11 cellular contexts compared by ENCODE assay signal in the genomic region with DNA sequence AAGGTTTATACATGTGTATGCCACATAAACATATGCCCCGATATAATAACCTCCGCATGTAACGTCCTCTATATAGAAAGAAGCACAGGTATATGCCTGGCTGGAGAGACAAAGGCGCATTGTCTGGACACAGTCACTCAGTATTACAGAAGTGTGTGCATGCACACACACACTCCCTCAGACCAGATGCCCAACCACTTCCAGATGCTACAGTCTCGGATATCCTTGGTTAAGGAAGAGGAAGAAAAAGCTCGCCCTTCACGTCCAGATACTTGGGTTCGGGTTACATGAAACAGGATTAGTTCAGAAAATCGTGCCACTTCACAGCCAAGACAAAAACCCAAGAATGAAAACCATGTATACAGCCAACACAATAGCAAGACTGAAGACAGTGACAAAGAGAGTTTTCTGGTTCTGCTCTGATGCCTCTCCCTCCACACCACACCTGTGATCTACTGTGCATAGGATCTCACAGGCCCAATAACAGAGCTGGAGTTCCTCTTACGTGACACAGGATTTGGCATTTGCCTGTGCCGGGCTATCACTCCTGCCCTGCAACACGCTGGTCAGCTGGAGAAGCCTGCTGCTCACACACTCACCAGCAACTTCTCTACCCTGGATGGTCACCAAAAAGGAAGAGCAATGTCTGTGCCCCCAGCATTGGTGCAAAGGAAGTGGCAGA.
DNase-seq lines count a peak whose midpoint lies in the region; ATAC-seq and TF ChIP-seq lines count a peak whose summit lies in the region.
"Had no signal": no experiment of that assay in that cellular context is flagged by ENCODE, and none has a peak within 500 bp of the region (broad histone marks: within the 10 kb centered on the region; RNA-seq: fewer than 3 reads in every experiment).

No MANE protein-coding gene starts in this region.

- H3K4me1 ChIP-seq in adipocyte (ENCODE audit: control insufficient read depth, insufficient read depth, low read length), result peaks cover 70% of the 10 kb centered on the region
- peaks cover 0 to 12% (median 4%) of the 10 kb centered on the region in 4 donors for H3K4me1 ChIP-seq in right lobe of liver

- H3K27me3 Mint-ChIP-seq in HFFc6 (ENCODE audit: insufficient read depth), result no peaks in the 10 kb centered on the region; the same call in 1 of the 2 replicates
- no peaks in the 10 kb centered on the region for H3K27me3 Mint-ChIP-seq in mesothelial cell of epicardium (ENCODE audit: low read depth)
- H3K27me3 Mint-ChIP-seq in stimulated activated memory B cell treated with anti-CD40 and anti-IgM and Interleukin-4, amounts not matched to agents 10 μg/mL and 1 μg/mL and 100 μg/mL, for 72 hours, result no peaks in the 10 kb centered on the region
- no peaks in the 10 kb centered on the region for H3K27me3 Mint-ChIP-seq in chondrocyte (ENCODE audit: low read depth)
- H3K27me3 Mint-ChIP-seq: activated B cell treated with CpG ODN at 0.5 μM for 24 hours had no signal

- H3K9me3 ChIP-seq in adipocyte (ENCODE audit: control insufficient read depth, low read length) (no peaks in the 10 kb centered on the region), right lobe of liver (no peaks in the 10 kb centered on the region)
- H3K9me3 ChIP-seq: mucosa of descending colon had no signal

- H3K4me1 Mint-ChIP-seq in HFFc6 (ENCODE audit: low read depth) (peaks cover 89% of the 10 kb centered on the region), mesothelial cell of epicardium (peaks cover 77% of the 10 kb centered on the region), chondrocyte (ENCODE audit: low read depth) (peaks cover 38% of the 10 kb centered on the region)
- peaks cover 47% of the 10 kb centered on the region for H3K4me1 Mint-ChIP-seq in stimulated activated memory B cell treated with anti-CD40 and anti-IgM and Interleukin-4, amounts not matched to agents 10 μg/mL and 1 μg/mL and 100 μg/mL, for 72 hours

- H3K27ac Mint-ChIP-seq in HFFc6, result peak overlapping the region; percentile 11
- peak overlapping the region; percentile 40 for H3K27ac Mint-ChIP-seq in mesothelial cell of epicardium
- no peak overlapping the region for H3K27ac Mint-ChIP-seq in stimulated activated memory B cell treated with anti-CD40 and anti-IgM and Interleukin-4, amounts not matched to agents 10 μg/mL and 1 μg/mL and 100 μg/mL, for 72 hours
- H3K27ac Mint-ChIP-seq in chondrocyte (ENCODE audit: unreplicated experiment), result no peak overlapping the region
- H3K27ac Mint-ChIP-seq: activated B cell treated with CpG ODN at 0.5 μM for 24 hours had no signal

- H3K36me3 ChIP-seq in adipocyte (ENCODE audit: control insufficient read depth, insufficient read depth, low read length, severe bottlenecking) (no peaks in the 10 kb centered on the region), right lobe of liver (no peaks in the 10 kb centered on the region)

- H3K4me3 Mint-ChIP-seq in HFFc6 (no peak overlapping the region; the same call in 1 of the 2 replicates), mesothelial cell of epicardium (no peak overlapping the region), chondrocyte (ENCODE audit: unreplicated experiment) (no peak overlapping the region)
- H3K4me3 Mint-ChIP-seq in stimulated activated memory B cell treated with anti-CD40 and anti-IgM and Interleukin-4, amounts not matched to agents 10 μg/mL and 1 μg/mL and 100 μg/mL, for 72 hours, result no peak overlapping the region
- H3K4me3 Mint-ChIP-seq: activated B cell treated with CpG ODN at 0.5 μM for 24 hours had no signal

- H3K9ac ChIP-seq in adipocyte (ENCODE audit: low read length), result no peak overlapping the region

- TF ChIP-seq POLR2A in right lobe of liver (IDR thresholded peaks at IDR 0.05), result no peak

- no peak for TF ChIP-seq CTCF in HFFc6 (IDR thresholded peaks at IDR 0.05)
- TF ChIP-seq CTCF in mesothelial cell of epicardium (IDR thresholded peaks at IDR 0.05; ENCODE audit: unreplicated experiment), result no peak
- no peak for TF ChIP-seq CTCF in right lobe of liver (IDR thresholded peaks at IDR 0.05)
- TF ChIP-seq CTCF in chondrocyte (IDR thresholded peaks at IDR 0.05), result no peak

- no peak overlapping the region for H3K27ac ChIP-seq in right lobe of liver
- H3K27ac ChIP-seq: foreskin keratinocyte had no signal

- H3K4me3 ChIP-seq in adipocyte (ENCODE audit: low read length) (no peak overlapping the region), right lobe of liver (no peak overlapping the region)
- H3K4me3 ChIP-seq: mucosa of descending colon had no signal

- DNase-seq in AG08395 (ENCODE audit: low spot score), result peak; percentile 69
- no peak for DNase-seq in HFFc6
- peak; percentile 87 for DNase-seq in adipocyte (ENCODE audit: low read depth)
- no peak for DNase-seq in mesothelial cell of epicardium (ENCODE audit: low spot score in 2 of 2, unreplicated experiment in 2 of 2)
- no peak for DNase-seq in right lobe of liver
- no peak for DNase-seq in chondrocyte (ENCODE audit: low spot score)
- no peak for DNase-seq in amniotic stem cell (lab: John Stamatoyannopoulos, UW)
- DNase-seq: activated B cell treated with CpG ODN at 0.5 μM for 24 hours, foreskin keratinocyte, mucosa of descending colon had no signal

- intact Hi-C loops in right lobe of liver (cut with DNase I), result no loop called here

- no peak for ATAC-seq in right lobe of liver
- ATAC-seq in stimulated activated memory B cell treated with anti-CD40 and anti-IgM and Interleukin-4, amounts not matched to agents 10 μg/mL and 1 μg/mL and 100 μg/mL, for 72 hours, result no peak
- ATAC-seq: foreskin keratinocyte, mucosa of descending colon had no signal

- peaks cover 5% of the 10 kb centered on the region; the same call in 1 of the 2 replicates for H3K36me3 Mint-ChIP-seq in HFFc6 (ENCODE audit: low read depth)
- peaks cover 2% of the 10 kb centered on the region for H3K36me3 Mint-ChIP-seq in mesothelial cell of epicardium
- no peaks in the 10 kb centered on the region for H3K36me3 Mint-ChIP-seq in stimulated activated memory B cell treated with anti-CD40 and anti-IgM and Interleukin-4, amounts not matched to agents 10 μg/mL and 1 μg/mL and 100 μg/mL, for 72 hours
- no peaks in the 10 kb centered on the region for H3K36me3 Mint-ChIP-seq in chondrocyte (ENCODE audit: low read depth)

- H3K27me3 ChIP-seq in adipocyte (replicated peaks; ENCODE audit: control insufficient read depth, insufficient read depth, low read length) (no peaks in the 10 kb centered on the region), right lobe of liver (no peaks in the 10 kb centered on the region)
- H3K27me3 ChIP-seq: foreskin keratinocyte had no signal

- 62% methylated on average over 11 of the region's 12 CpGs for WGBS in right lobe of liver (ENCODE audit: insufficient coverage, low coverage, low lambda C conversion rate, missing lambda C conversion rate)

- H3K9me3 Mint-ChIP-seq in HFFc6 (no peaks in the 10 kb centered on the region), mesothelial cell of epicardium (no peaks in the 10 kb centered on the region), chondrocyte (ENCODE audit: low read depth) (no peaks in the 10 kb centered on the region)
- H3K9me3 Mint-ChIP-seq in stimulated activated memory B cell treated with anti-CD40 and anti-IgM and Interleukin-4, amounts not matched to agents 10 μg/mL and 1 μg/mL and 100 μg/mL, for 72 hours, result no peaks in the 10 kb centered on the region
- H3K9me3 Mint-ChIP-seq: activated B cell treated with CpG ODN at 0.5 μM for 24 hours had no signal

Comparison
In these comparisons a context has a peak if more than half of its experiments do, and no peak if none do; other contexts are left out.
1. DNase-seq: peak in AG08395 (single experiment) and adipocyte (single experiment); none in HFFc6 (single experiment), mesothelial cell of epicardium (0 of 2), right lobe of liver (0 of 3), chondrocyte (single experiment) and amniotic stem cell (single experiment).
2. H3K27ac Mint-ChIP-seq: peak in HFFc6 (single experiment) and mesothelial cell of epicardium (single experiment); none in stimulated activated memory B cell treated with anti-CD40 and anti-IgM and Interleukin-4, amounts not matched to agents 10 μg/mL and 1 μg/mL and 100 μg/mL, for 72 hours (single experiment) and chondrocyte (single experiment).